ENCODE assay signal across 21 cellular contexts in the genomic region with DNA sequence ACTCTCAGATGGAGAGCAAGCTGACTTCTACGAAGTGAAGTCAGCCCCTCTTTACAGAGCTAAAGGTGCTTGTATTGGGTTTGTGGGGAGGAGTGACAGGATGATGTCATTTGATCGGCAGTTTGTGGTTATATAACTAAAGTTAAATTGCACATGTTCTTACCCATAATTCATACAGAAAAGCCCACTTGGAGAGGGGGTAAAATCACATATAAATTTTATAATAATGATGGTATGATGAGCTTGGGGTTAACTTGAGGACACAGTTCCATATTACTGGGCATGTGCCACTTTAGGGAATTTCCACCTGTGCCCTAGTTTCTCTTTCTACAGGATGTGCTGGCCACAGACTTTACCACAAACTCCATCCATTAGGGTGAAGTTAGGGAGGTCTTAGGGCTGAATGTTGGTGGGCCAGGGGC.
DNase-seq lines count a peak whose midpoint lies in the region; ATAC-seq and TF ChIP-seq lines count a peak whose summit lies in the region.
"Had no signal": no experiment of that assay in that cellular context is flagged by ENCODE, and none has a peak within 500 bp of the region (broad histone marks: within the 10 kb centered on the region; RNA-seq: fewer than 3 reads in every experiment).

No MANE protein-coding gene starts in this region.

- peaks cover 7% of the 10 kb centered on the region for H3K9me3 Mint-ChIP-seq in activated T-helper 17 cell treated with anti-CD3 and anti-CD28 coated beads, Interleukin-2, amount 50 U/mL, for 72 hours

- peak overlapping the region; percentile 20 for H3K27ac Mint-ChIP-seq in activated T-helper 17 cell treated with anti-CD3 and anti-CD28 coated beads, Interleukin-2, amount 50 U/mL, for 72 hours
- H3K27ac Mint-ChIP-seq: activated CD8-positive, alpha-beta T cell treated with anti-CD3 and anti-CD28 coated beads, Interleukin-2, amount 10 ng/mL, durations not matched to agents 7 days and 5 days; activated naive CD8-positive, alpha-beta T cell treated with anti-CD3 and anti-CD28 coated beads, Interleukin-2, amount 50 U/mL, for 24 hours; activated T-cell treated with anti-CD3 and anti-CD28 coated beads, Interleukin-2, amount 50 U/mL, for 72 hours had no signal

- ATAC-seq in GM18502 (IDR thresholded peaks at IDR 0.05; ENCODE audit: poor library complexity, unreplicated experiment) (peak; percentile 72), GM21423 (IDR thresholded peaks at IDR 0.05; ENCODE audit: unreplicated experiment) (peak; percentile 76), HG03378 (IDR thresholded peaks at IDR 0.05; ENCODE audit: unreplicated experiment) (peak; percentile 83), omental fat pad (ENCODE audit: low FRiP score) (no peak)
- peak; percentile 39 for ATAC-seq in activated T-helper 17 cell treated with anti-CD3 and anti-CD28 coated beads, Interleukin-2, amount 50 U/mL, for 72 hours (replicated peaks)
- ATAC-seq: activated CD8-positive, alpha-beta T cell treated with anti-CD3 and anti-CD28 coated beads, Interleukin-2, amount 10 ng/mL, durations not matched to agents 7 days and 5 days; activated naive CD8-positive, alpha-beta T cell treated with anti-CD3 and anti-CD28 coated beads, Interleukin-2, amount 50 U/mL, for 24 hours; esophagus mucosa; lower lobe of right lung; pancreas had no signal

- H3K4me1 Mint-ChIP-seq in activated T-helper 17 cell treated with anti-CD3 and anti-CD28 coated beads, Interleukin-2, amount 50 U/mL, for 72 hours, result no peaks in the 10 kb centered on the region

- no peaks in the 10 kb centered on the region for H3K36me3 Mint-ChIP-seq in activated T-helper 17 cell treated with anti-CD3 and anti-CD28 coated beads, Interleukin-2, amount 50 U/mL, for 72 hours (ENCODE audit: low read depth)

- no peak for DNase-seq in stimulated activated CD4-positive, alpha-beta T cell treated with anti-CD3 and anti-CD28 coated beads, Interleukin-4, amount 100 ng/mL, for 1 hour
- DNase-seq in nucleus accumbens (lab: John Stamatoyannopoulos, UW) (no peak), omental fat pad (ENCODE audit: low spot score) (no peak), NCI-H1092 (lab: John Stamatoyannopoulos, UW) (no peak)
- DNase-seq: activated CD8-positive, alpha-beta T cell treated with anti-CD3 and anti-CD28 coated beads, Interleukin-2, amount 10 ng/mL, durations not matched to agents 7 days and 5 days; activated naive CD8-positive, alpha-beta T cell treated with anti-CD3 and anti-CD28 coated beads, Interleukin-2, amount 50 U/mL, for 24 hours; activated T-cell treated with anti-CD3 and anti-CD28 coated beads, Interleukin-2, amount 50 U/mL, for 72 hours; dermis blood vessel endothelial cell; lower lobe of right lung; MG63; NCI-H187 treated with DMSO at 0.1 percent for 48 hours; NCI-H446; pancreas; Right ventricle myocardium superior; sigmoid colon; T-helper 1 cell had no signal

- TF ChIP-seq CTCF in omental fat pad (IDR thresholded peaks at IDR 0.05), result no peak

- no peak overlapping the region for H3K4me3 Mint-ChIP-seq in activated T-helper 17 cell treated with anti-CD3 and anti-CD28 coated beads, Interleukin-2, amount 50 U/mL, for 72 hours
- H3K4me3 Mint-ChIP-seq: activated CD8-positive, alpha-beta T cell treated with anti-CD3 and anti-CD28 coated beads, Interleukin-2, amount 10 ng/mL, durations not matched to agents 7 days and 5 days; activated naive CD8-positive, alpha-beta T cell treated with anti-CD3 and anti-CD28 coated beads, Interleukin-2, amount 50 U/mL, for 24 hours; activated T-cell treated with anti-CD3 and anti-CD28 coated beads, Interleukin-2, amount 50 U/mL, for 72 hours had no signal

- H3K27me3 Mint-ChIP-seq in activated T-helper 17 cell treated with anti-CD3 and anti-CD28 coated beads, Interleukin-2, amount 50 U/mL, for 72 hours, result no peaks in the 10 kb centered on the region
- H3K27me3 Mint-ChIP-seq: activated naive CD8-positive, alpha-beta T cell treated with anti-CD3 and anti-CD28 coated beads, Interleukin-2, amount 50 U/mL, for 24 hours had no signal
